ENCODE assay signal across 8 cellular contexts in the genomic region with DNA sequence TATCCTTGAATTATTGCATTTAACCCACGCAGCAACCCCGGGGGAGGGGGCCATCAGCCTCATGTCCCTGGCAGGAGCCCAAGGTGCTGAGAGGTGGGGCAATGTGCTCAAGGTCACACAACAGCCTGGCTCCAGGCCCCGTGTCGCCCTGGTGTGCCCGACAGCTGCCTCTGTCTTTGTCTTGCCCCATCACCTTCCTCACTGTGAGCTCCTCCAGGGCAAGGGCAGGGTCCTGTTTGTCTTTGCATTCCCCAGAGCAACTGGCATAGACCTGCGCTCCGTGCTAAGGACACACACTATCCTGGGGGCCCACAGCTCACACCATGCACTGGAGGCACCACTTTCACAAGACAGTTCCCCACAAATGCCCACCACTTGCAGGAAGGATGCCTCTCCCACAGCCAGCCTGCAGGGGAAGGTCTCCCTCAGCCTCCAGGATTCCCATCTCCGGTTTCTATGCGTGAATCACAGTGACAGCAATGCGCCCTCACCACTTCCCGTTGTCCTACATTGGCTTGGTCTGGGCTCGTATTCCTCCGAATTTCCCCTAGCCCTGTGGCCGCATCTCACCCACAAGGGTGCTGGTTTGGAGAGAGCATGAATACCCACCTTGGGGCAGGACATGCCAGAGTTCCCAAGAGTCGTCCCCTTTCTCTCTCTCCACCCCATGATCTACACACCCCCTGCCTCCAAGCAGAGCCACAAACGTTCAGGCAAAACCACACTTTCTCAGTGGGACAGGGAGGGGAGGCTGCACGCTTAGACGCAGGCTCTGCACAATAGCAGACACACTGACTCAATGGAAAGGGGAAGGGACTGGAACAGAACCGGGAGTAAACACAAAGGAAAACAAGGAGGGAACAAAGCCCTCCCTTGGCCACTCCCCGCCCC. TPM values are rescaled to one million over a fixed set of nuclear protein-coding genes. Genes with fewer than 3 reads are reported as not detected.
A peak's percentile ranks its signal among the peaks of the same experiment; 100 is the strongest.
DNase-seq lines count a peak whose midpoint lies in the region; ATAC-seq and TF ChIP-seq lines count a peak whose summit lies in the region.

No MANE protein-coding gene starts in this region.

- peaks cover 26% of the 10 kb centered on the region for H3K36me3 ChIP-seq in osteoblast (ENCODE audit: insufficient read depth, low read length)

- POLR2A ChIA-PET in WTC11 (lab: Charles Lee): interaction anchor here (0.6 kb wide), 1 partner anchor 10 kb away, joined by 3 read pairs; a partner anchor contains a TSS
- POLR2A ChIA-PET in HEK293T (lab: Yijun Ruan, JAX): interaction anchor here (1.2 kb wide), 1 partner anchor 10 kb away, joined by 3 read pairs; a partner anchor contains a TSS

- DNase-seq in T-helper 1 cell (no peak), WTC11 (ENCODE audit: low spot score) (no peak), fibroblast of pulmonary artery (ENCODE audit: low read depth) (peak; percentile 87), osteoblast (ENCODE audit: insufficient read length, low spot score, missing footprints) (peak; percentile 96), HEK293T (ENCODE audit: extremely low spot score) (no peak), NCI-H2029 treated with DMSO at 0.1 percent for 48 hours (lab: John Stamatoyannopoulos, UW) (no peak)

- H3K9me3 Mint-ChIP-seq in T-helper 1 cell treated with Interleukin-12 subunit alpha and Interleukin-12 subunit beta and Interleukin-4 antibody, amounts not matched to agents 30 μg/mL and 1 μg/mL, for 36 hours: no peaks in the 10 kb centered on the region
- H3K9me3 Mint-ChIP-seq in WTC11: no peaks in the 10 kb centered on the region

- ATAC-seq in WTC11 (peak; percentile 48), HG03342 (IDR thresholded peaks at IDR 0.05; ENCODE audit: unreplicated experiment) (no peak)

- peaks cover 82% of the 10 kb centered on the region for H3K79me2 ChIP-seq in osteoblast (ENCODE audit: insufficient read depth, low read length)

- peaks cover 14% of the 10 kb centered on the region for H3K36me3 Mint-ChIP-seq in T-helper 1 cell treated with Interleukin-12 subunit alpha and Interleukin-12 subunit beta and Interleukin-4 antibody, amounts not matched to agents 30 μg/mL and 1 μg/mL, for 36 hours (ENCODE audit: low read depth)
- peaks cover 5% of the 10 kb centered on the region; the same call in 1 of the 2 replicates for H3K36me3 Mint-ChIP-seq in WTC11

- H3K4me1 ChIP-seq in osteoblast (ENCODE audit: insufficient read depth, low read length): peaks cover 77% of the 10 kb centered on the region

- peak overlapping the region; percentile 98 for H3K27ac ChIP-seq in osteoblast (ENCODE audit: low read depth, low read length)

- no peak overlapping the region for H2AFZ ChIP-seq in osteoblast (ENCODE audit: low read length)

- H3K27me3 Mint-ChIP-seq in T-helper 1 cell treated with Interleukin-12 subunit alpha and Interleukin-12 subunit beta and Interleukin-4 antibody, amounts not matched to agents 30 μg/mL and 1 μg/mL, for 36 hours (ENCODE audit: low read depth): no peaks in the 10 kb centered on the region
- H3K27me3 Mint-ChIP-seq in WTC11 (ENCODE audit: low read depth): no peaks in the 10 kb centered on the region

- no peaks in the 10 kb centered on the region for H3K9me3 ChIP-seq in osteoblast (ENCODE audit: low read depth, low read length)

- peak overlapping the region; percentile 86 for H3K4me2 ChIP-seq in osteoblast (ENCODE audit: insufficient read depth, low read length)

- CTCF ChIA-PET in WTC11 (lab: Charles Lee): interaction anchor here (1.0 to 4.4 kb wide), 7 partner anchors 10 to 53 kb away, joined by 3 to 19 read pairs (median 5); a partner anchor contains a TSS
- CTCF ChIA-PET in HEK293T (lab: Yijun Ruan, JAX): interaction anchor here (0.6 to 1.5 kb wide), 2 partner anchors 22 to 477 kb away, joined by 3 to 4 read pairs; no protein-coding TSS in a partner anchor

- no peak for TF ChIP-seq CTCF in WTC11 (IDR thresholded peaks at IDR 0.05)
- TF ChIP-seq CTCF in fibroblast of pulmonary artery (IDR thresholded peaks at IDR 0.05; ENCODE audit: low read length, missing control alignments): peak; percentile 9
- peak; percentile 14 for TF ChIP-seq CTCF in osteoblast (IDR thresholded peaks at IDR 0.05; ENCODE audit: extremely low read depth, low read depth, low read length)

- H3K27me3 ChIP-seq in osteoblast (ENCODE audit: insufficient read depth, low read length): no peaks in the 10 kb centered on the region

- H3K4me3 ChIP-seq in fibroblast of pulmonary artery (replicated peaks; ENCODE audit: low read depth, low read length) (peak overlapping the region; percentile 46), osteoblast (ENCODE audit: insufficient read depth, low read length) (peak overlapping the region; percentile 59)

- H3K4me3 Mint-ChIP-seq in T-helper 1 cell treated with Interleukin-12 subunit alpha and Interleukin-12 subunit beta and Interleukin-4 antibody, amounts not matched to agents 30 μg/mL and 1 μg/mL, for 36 hours: peak overlapping the region; percentile 64
- peak overlapping the region; percentile 52 for H3K4me3 Mint-ChIP-seq in WTC11

- H3K4me1 Mint-ChIP-seq in T-helper 1 cell treated with Interleukin-12 subunit alpha and Interleukin-12 subunit beta and Interleukin-4 antibody, amounts not matched to agents 30 μg/mL and 1 μg/mL, for 36 hours (ENCODE audit: low read depth): peaks cover 81% of the 10 kb centered on the region
- peaks cover 97% of the 10 kb centered on the region for H3K4me1 Mint-ChIP-seq in WTC11

- H4K20me1 ChIP-seq in osteoblast (ENCODE audit: insufficient read depth, low read length): peaks cover 21% of the 10 kb centered on the region

- H3K27ac Mint-ChIP-seq in T-helper 1 cell treated with Interleukin-12 subunit alpha and Interleukin-12 subunit beta and Interleukin-4 antibody, amounts not matched to agents 30 μg/mL and 1 μg/mL, for 36 hours: peak overlapping the region; percentile 92
- H3K27ac Mint-ChIP-seq in WTC11: peak overlapping the region; percentile 98

TF ChIP-seq in WTC11, 78 proteins besides CTCF, POLR2A, EP300 and RAD21 (continues in another document):
- no peak for TF ChIP-seq SMAD4 (CRISPR knock-in tag; IDR thresholded peaks at IDR 0.05)
- no peak for TF ChIP-seq ZNF219 (CRISPR knock-in tag; IDR thresholded peaks at IDR 0.05; ENCODE audit: borderline replicate concordance)
- TF ChIP-seq TCF7 (CRISPR knock-in tag; IDR thresholded peaks at IDR 0.05; ENCODE audit: low read depth): no peak
- TF ChIP-seq, protein P1, sequence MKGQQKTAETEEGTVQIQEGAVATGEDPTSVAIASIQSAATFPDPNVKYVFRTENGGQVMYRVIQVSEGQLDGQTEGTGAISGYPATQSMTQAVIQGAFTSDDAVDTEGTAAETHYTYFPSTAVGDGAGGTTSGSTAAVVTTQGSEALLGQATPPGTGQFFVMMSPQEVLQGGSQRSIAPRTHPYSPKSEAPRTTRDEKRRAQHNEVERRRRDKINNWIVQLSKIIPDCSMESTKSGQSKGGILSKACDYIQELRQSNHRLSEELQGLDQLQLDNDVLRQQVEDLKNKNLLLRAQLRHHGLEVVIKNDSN (CRISPR knock-in tag; IDR thresholded peaks at IDR 0.05): no peak
- TF ChIP-seq, protein P2, sequence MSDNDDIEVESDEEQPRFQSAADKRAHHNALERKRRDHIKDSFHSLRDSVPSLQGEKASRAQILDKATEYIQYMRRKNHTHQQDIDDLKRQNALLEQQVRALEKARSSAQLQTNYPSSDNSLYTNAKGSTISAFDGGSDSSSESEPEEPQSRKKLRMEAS (CRISPR knock-in tag; IDR thresholded peaks at IDR 0.05): no peak
- 0 out of 2 replicates have a peak, but pooled peaks have one; percentile 33 for TF ChIP-seq SP1 (CRISPR knock-in tag; conservative IDR thresholded peaks at IDR 0.05)
- TF ChIP-seq, protein P3, sequence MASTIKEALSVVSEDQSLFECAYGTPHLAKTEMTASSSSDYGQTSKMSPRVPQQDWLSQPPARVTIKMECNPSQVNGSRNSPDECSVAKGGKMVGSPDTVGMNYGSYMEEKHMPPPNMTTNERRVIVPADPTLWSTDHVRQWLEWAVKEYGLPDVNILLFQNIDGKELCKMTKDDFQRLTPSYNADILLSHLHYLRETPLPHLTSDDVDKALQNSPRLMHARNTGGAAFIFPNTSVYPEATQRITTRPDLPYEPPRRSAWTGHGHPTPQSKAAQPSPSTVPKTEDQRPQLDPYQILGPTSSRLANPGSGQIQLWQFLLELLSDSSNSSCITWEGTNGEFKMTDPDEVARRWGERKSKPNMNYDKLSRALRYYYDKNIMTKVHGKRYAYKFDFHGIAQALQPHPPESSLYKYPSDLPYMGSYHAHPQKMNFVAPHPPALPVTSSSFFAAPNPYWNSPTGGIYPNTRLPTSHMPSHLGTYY (CRISPR knock-in tag; IDR thresholded peaks at IDR 0.05): no peak

TF ChIP-seq in HEK293T, 16 proteins besides CTCF, POLR2A, EP300 and RAD21:
- TF ChIP-seq FOXA1 (IDR thresholded peaks at IDR 0.05) (no peak), HDGF (IDR thresholded peaks at IDR 0.05; ENCODE audit: borderline replicate concordance) (no peak), BHLHE40 (IDR thresholded peaks at IDR 0.05; ENCODE audit: borderline replicate concordance) (no peak), SUZ12 (IDR thresholded peaks at IDR 0.05) (no peak), L3MBTL2 (conservative IDR thresholded peaks at IDR 0.05) (no peak), FOXM1 (IDR thresholded peaks at IDR 0.05; ENCODE audit: borderline replicate concordance) (no peak), SP1 (IDR thresholded peaks at IDR 0.05) (no peak), TARDBP (IDR thresholded peaks at IDR 0.05) (no peak), ARNT (IDR thresholded peaks at IDR 0.05) (no peak), ELF4 (IDR thresholded peaks at IDR 0.05) (no peak)
- TF ChIP-seq, protein P4, sequence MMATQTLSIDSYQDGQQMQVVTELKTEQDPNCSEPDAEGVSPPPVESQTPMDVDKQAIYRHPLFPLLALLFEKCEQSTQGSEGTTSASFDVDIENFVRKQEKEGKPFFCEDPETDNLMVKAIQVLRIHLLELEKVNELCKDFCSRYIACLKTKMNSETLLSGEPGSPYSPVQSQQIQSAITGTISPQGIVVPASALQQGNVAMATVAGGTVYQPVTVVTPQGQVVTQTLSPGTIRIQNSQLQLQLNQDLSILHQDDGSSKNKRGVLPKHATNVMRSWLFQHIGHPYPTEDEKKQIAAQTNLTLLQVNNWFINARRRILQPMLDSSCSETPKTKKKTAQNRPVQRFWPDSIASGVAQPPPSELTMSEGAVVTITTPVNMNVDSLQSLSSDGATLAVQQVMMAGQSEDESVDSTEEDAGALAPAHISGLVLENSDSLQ (IDR thresholded peaks at IDR 0.05): no peak
TF ChIP-seq in HEK293T: peak in this region for 0.

RNA-seq across cellular contexts. Expression of a gene that starts 10.3 kb away (rescaled TPM):
- total RNA-seq in WTC11 (2021): 13.0 to 16.8 TPM (median 13.4 TPM) in 3 replicates
- 14.8 and 16.5 TPM in 2 replicates for total RNA-seq in osteoblast

RNA-seq across cellular contexts. Expression of a gene that starts 25.6 kb away (rescaled TPM):
- total RNA-seq in WTC11 (2021) (0.92 to 1.1 TPM (median 1.0 TPM) in 3 replicates), osteoblast (0.36 and 0.59 TPM in 2 replicates)

RNA-seq across cellular contexts. Expression of a gene that starts 59.0 kb away (rescaled TPM):
- total RNA-seq in WTC11 (2021) (10.7 to 18.7 TPM (median 17.6 TPM) in 3 replicates), osteoblast (1.8 and 2.2 TPM in 2 replicates)

Comparison
In these comparisons a context has a peak if more than half of its experiments do, and no peak if none do; other contexts are left out.
1. DNase-seq: peak in fibroblast of pulmonary artery (single experiment) and osteoblast (single experiment); none in T-helper 1 cell (0 of 5), WTC11 (single experiment), HEK293T (single experiment) and NCI-H2029 treated with DMSO at 0.1 percent for 48 hours (single experiment).